Comparison of ENCODE assay signal across 2 cellular contexts in genomic region chr11:82867495-82868082, GRCh38.
TF ChIP-seq lines count a peak whose summit lies in the region.

No MANE protein-coding gene starts in this region.

TF ChIP-seq in HEK293, 187 proteins besides CTCF, POLR2A, EP300 and RAD21 (continued from another document):
- no peak for TF ChIP-seq ZNF670 (tag by site-specific recombination; IDR thresholded peaks at IDR 0.05; ENCODE audit: low read depth)
- TF ChIP-seq SP3 (tag by site-specific recombination; IDR thresholded peaks at IDR 0.05): no peak
- TF ChIP-seq, protein P1, sequence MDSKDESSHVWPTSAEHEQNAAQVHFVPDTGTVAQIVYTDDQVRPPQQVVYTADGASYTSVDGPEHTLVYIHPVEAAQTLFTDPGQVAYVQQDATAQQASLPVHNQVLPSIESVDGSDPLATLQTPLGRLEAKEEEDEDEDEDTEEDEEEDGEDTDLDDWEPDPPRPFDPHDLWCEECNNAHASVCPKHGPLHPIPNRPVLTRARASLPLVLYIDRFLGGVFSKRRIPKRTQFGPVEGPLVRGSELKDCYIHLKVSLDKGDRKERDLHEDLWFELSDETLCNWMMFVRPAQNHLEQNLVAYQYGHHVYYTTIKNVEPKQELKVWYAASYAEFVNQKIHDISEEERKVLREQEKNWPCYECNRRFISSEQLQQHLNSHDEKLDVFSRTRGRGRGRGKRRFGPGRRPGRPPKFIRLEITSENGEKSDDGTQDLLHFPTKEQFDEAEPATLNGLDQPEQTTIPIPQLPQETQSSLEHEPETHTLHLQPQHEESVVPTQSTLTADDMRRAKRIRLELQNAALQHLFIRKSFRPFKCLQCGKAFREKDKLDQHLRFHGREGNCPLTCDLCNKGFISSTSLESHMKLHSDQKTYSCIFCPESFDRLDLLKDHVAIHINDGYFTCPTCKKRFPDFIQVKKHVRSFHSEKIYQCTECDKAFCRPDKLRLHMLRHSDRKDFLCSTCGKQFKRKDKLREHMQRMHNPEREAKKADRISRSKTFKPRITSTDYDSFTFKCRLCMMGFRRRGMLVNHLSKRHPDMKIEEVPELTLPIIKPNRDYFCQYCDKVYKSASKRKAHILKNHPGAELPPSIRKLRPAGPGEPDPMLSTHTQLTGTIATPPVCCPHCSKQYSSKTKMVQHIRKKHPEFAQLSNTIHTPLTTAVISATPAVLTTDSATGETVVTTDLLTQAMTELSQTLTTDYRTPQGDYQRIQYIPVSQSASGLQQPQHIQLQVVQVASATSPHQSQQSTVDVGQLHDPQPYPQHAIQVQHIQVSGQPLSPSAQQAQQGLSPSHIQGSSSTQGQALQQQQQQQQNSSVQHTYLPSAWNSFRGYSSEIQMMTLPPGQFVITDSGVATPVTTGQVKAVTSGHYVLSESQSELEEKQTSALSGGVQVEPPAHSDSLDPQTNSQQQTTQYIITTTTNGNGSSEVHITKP (tag by site-specific recombination; IDR thresholded peaks at IDR 0.05): peak; percentile 66
- no peak for TF ChIP-seq ZNF548 (tag by site-specific recombination; IDR thresholded peaks at IDR 0.05)
- TF ChIP-seq ELK4 (IDR thresholded peaks at IDR 0.05; ENCODE audit: borderline replicate concordance, low read depth, low read length): no peak
- no peak for TF ChIP-seq ZBTB49 (tag by site-specific recombination; IDR thresholded peaks at IDR 0.05; ENCODE audit: low read depth)
- no peak for TF ChIP-seq ZNF398 (tag by site-specific recombination; IDR thresholded peaks at IDR 0.05)
- no peak for TF ChIP-seq ZNF202 (tag by site-specific recombination; IDR thresholded peaks at IDR 0.05; ENCODE audit: borderline replicate concordance)
- TF ChIP-seq GLI4 (tag by site-specific recombination; IDR thresholded peaks at IDR 0.05): no peak
- TF ChIP-seq ZNF138 (tag by site-specific recombination; IDR thresholded peaks at IDR 0.05; ENCODE audit: borderline replicate concordance): no peak
- TF ChIP-seq RBAK (tag by site-specific recombination; IDR thresholded peaks at IDR 0.05): no peak
- TF ChIP-seq ZNF654 (tag by site-specific recombination; IDR thresholded peaks at IDR 0.05; ENCODE audit: low read depth): peak; percentile 80
- no peak for TF ChIP-seq ZNF768 (tag by site-specific recombination; IDR thresholded peaks at IDR 0.05)
- no peak for TF ChIP-seq ZBTB21 (tag by site-specific recombination; IDR thresholded peaks at IDR 0.05)
- no peak for TF ChIP-seq ZNF214 (tag by site-specific recombination; IDR thresholded peaks at IDR 0.05; ENCODE audit: borderline replicate concordance)
- TF ChIP-seq ZNF362 (tag by site-specific recombination; IDR thresholded peaks at IDR 0.05): peak; percentile 69
- no peak for TF ChIP-seq ZNF292 (tag by site-specific recombination; IDR thresholded peaks at IDR 0.05; ENCODE audit: borderline replicate concordance, low read depth)
TF ChIP-seq in HEK293: peak in this region for 4.

TF ChIP-seq in WTC11, 78 proteins besides CTCF, POLR2A, EP300 and RAD21 (continued from another document):
- TF ChIP-seq FOXP4 (CRISPR knock-in tag; IDR thresholded peaks at IDR 0.05) (no peak), PRRX2 (CRISPR knock-in tag; IDR thresholded peaks at IDR 0.05) (no peak)
